In genomic region chr11:46223252-46223513, GRCh38 we compare ENCODE assay signal across 30 cellular contexts. TPM values are rescaled to one million over a fixed set of nuclear protein-coding genes. Genes with fewer than 3 reads are reported as not detected.
"Had no signal": no experiment of that assay in that cellular context is flagged by ENCODE, and none has a peak within 500 bp of the region (broad histone marks: within the 10 kb centered on the region; RNA-seq: fewer than 3 reads in every experiment).

No MANE protein-coding gene starts in this region.

- H3K9me3 ChIP-seq: left lung, lower lobe of right lung, pancreas, prostate gland, spleen, suprapubic skin, thoracic aorta, tibial artery, upper lobe of right lung had no signal

- H3K4me1 ChIP-seq: left lung, lower lobe of right lung, pancreas, prostate gland, tibial artery, upper lobe of right lung had no signal

- ATAC-seq: left cardiac atrium; left lung; lower lobe of right lung; natural killer cell; pancreas; right cardiac atrium; sciatic nerve; stimulated activated effector memory CD8-positive, alpha-beta T cell treated with anti-CD3 and anti-CD28 coated beads, Interleukin-12 subunit alpha, Interleukin-12 subunit beta, amount 100 ng/mL, for 72 hours; upper lobe of right lung had no signal

- H3K27ac ChIP-seq: left lung, lower lobe of right lung, neural progenitor cell, pancreas, prostate gland, spleen, suprapubic skin, thoracic aorta, tibial artery, upper lobe of right lung had no signal

- H3K4me3 Mint-ChIP-seq: naive B cell; natural killer cell; nephron progenitor cell; neural progenitor cell; stimulated activated effector memory CD8-positive, alpha-beta T cell treated with anti-CD3 and anti-CD28 coated beads, Interleukin-12 subunit alpha, Interleukin-12 subunit beta, amount 100 ng/mL, for 72 hours; stimulated activated naive CD8-positive, alpha-beta T cell treated with anti-CD3 and anti-CD28 coated beads, Interleukin-15, Interleukin-2, amounts not matched to agents 100 ng/mL and 50 ng/mL, for 24 hours had no signal

- H3K9ac ChIP-seq: neural progenitor cell had no signal

- DNase-seq: hippocampal formation; kidney glomerular epithelial cell; left cardiac atrium; left lung; lower lobe of right lung; mammary epithelial cell; mesenchymal stem cell; naive B cell; natural killer cell; nephron progenitor cell; pancreas; posterior cingulate gyrus; retina; right cardiac atrium; spleen; stimulated activated CD4-positive, alpha-beta T cell treated with anti-CD3 and anti-CD28 coated beads, Interleukin-4, amount 100 ng/mL, for 24 hours; stimulated activated naive CD4-positive, alpha-beta T cell; trophoblast cell; upper lobe of right lung had no signal

- H3K4me2 ChIP-seq: neural progenitor cell had no signal

- H3K36me3 ChIP-seq: left lung, lower lobe of right lung, neural progenitor cell, pancreas, prostate gland, spleen, suprapubic skin, thoracic aorta, tibial artery, upper lobe of right lung had no signal

- FAIRE-seq: keratinocyte, pancreas, urothelium cell line had no signal

- H3K36me3 Mint-ChIP-seq: naive B cell; natural killer cell; neural progenitor cell; stimulated activated effector memory CD8-positive, alpha-beta T cell treated with anti-CD3 and anti-CD28 coated beads, Interleukin-12 subunit alpha, Interleukin-12 subunit beta, amount 100 ng/mL, for 72 hours had no signal

- H3K27me3 ChIP-seq: left lung, neural progenitor cell, pancreas, upper lobe of right lung had no signal

- H3K27ac Mint-ChIP-seq: natural killer cell; neural progenitor cell; stimulated activated effector memory CD8-positive, alpha-beta T cell treated with anti-CD3 and anti-CD28 coated beads, Interleukin-12 subunit alpha, Interleukin-12 subunit beta, amount 100 ng/mL, for 72 hours; stimulated activated naive CD8-positive, alpha-beta T cell treated with anti-CD3 and anti-CD28 coated beads, Interleukin-15, Interleukin-2, amounts not matched to agents 100 ng/mL and 50 ng/mL, for 24 hours had no signal

- H3K4me1 Mint-ChIP-seq: naive B cell; natural killer cell; stimulated activated effector memory CD8-positive, alpha-beta T cell treated with anti-CD3 and anti-CD28 coated beads, Interleukin-12 subunit alpha, Interleukin-12 subunit beta, amount 100 ng/mL, for 72 hours had no signal

- H3K4me3 ChIP-seq: left lung, lower lobe of right lung, neural progenitor cell, pancreas, prostate gland, skin epidermis, spleen, suprapubic skin, thoracic aorta, tibial artery, upper lobe of right lung had no signal

- H3K9me3 Mint-ChIP-seq: naive B cell; natural killer cell; nephron progenitor cell; neural progenitor cell; stimulated activated effector memory CD8-positive, alpha-beta T cell treated with anti-CD3 and anti-CD28 coated beads, Interleukin-12 subunit alpha, Interleukin-12 subunit beta, amount 100 ng/mL, for 72 hours; stimulated activated naive CD8-positive, alpha-beta T cell treated with anti-CD3 and anti-CD28 coated beads, Interleukin-15, Interleukin-2, amounts not matched to agents 100 ng/mL and 50 ng/mL, for 24 hours had no signal

RNA-seq across cellular contexts. Expression of gene CREB3L1, which starts 54.3 kb away (rescaled TPM):
- total RNA-seq: natural killer cell had no signal
- polyA plus RNA-seq: keratinocyte, mammary epithelial cell had no signal
